ENCODE assay signal across 22 cellular contexts in the genomic region with DNA sequence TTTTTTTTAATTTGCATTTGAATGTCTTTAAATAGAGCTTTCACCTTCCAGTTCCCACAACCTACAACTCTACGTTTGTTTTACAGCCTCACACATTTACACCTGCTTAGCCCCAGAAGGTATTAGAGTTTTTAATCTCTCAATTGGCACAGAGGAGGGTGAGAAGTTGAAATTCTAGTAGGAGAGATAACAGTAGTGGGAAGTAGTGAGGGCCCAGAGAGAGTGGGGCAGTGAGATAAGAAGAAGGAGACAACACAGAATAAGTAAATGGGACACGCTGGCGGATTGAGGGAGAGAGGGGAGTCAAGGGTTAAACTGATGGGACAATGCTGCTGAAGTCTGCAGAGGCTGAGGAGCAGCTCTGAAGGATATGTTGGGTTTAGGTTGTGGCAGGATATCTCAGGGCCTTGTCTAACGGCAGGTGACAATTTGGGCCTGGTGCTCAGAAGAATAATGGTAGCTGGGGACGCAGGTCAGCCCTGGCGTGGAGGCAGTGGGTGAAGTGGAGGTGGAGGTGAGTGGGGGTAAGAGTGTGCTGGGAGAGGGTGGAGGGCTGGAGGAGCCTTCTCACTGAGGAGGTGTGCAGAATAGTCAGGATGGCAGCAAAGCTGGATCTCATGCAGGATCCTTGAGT.
A peak's percentile ranks its signal among the peaks of the same experiment; 100 is the strongest.
DNase-seq lines count a peak whose midpoint lies in the region; ATAC-seq and TF ChIP-seq lines count a peak whose summit lies in the region.
"Had no signal": no experiment of that assay in that cellular context is flagged by ENCODE, and none has a peak within 500 bp of the region (broad histone marks: within the 10 kb centered on the region; RNA-seq: fewer than 3 reads in every experiment).

No MANE protein-coding gene starts in this region.

- CTCF ChIA-PET in PC-9 (lab: Charles Lee), result no interaction called here
- CTCF ChIA-PET in activated CD4-positive, alpha-beta memory T cell treated with anti-CD3 and anti-CD28 coated beads for 36 hours (lab: Charles Lee), result interaction anchor here (1.0 to 2.1 kb wide), 2 partner anchors 67 to 202 kb away, joined by 3 to 7 read pairs; no protein-coding TSS in a partner anchor

- intact Hi-C loops in PC-9 (cut with micrococcal nuclease; ENCODE audit: unreplicated experiment), result no loop called here
- intact Hi-C loops in activated CD4-positive, alpha-beta memory T cell treated with anti-CD3 and anti-CD28 coated beads for 36 hours (cut with micrococcal nuclease), result no loop called here

- H3F3A ChIP-seq in PC-9 (ENCODE audit: insufficient read depth, low read depth), result peaks cover 61% of the 10 kb centered on the region

- DNase-seq in ELF-1 (ENCODE audit: low read depth, low spot score) (peak; percentile 54), PC-9 (no peak), coronary artery (ENCODE audit: low spot score) (peak; percentile 49), DMS153 treated with DMSO at 0.1 percent for 48 hours (lab: John Stamatoyannopoulos, UW; ENCODE audit: unreplicated experiment) (no peak)
- DNase-seq in stimulated activated CD4-positive, alpha-beta T cell treated with anti-CD3 and anti-CD28 coated beads, Interleukin-2, amount 100 ng/mL, for 48 hours, result no peak
- no peak for DNase-seq in activated CD4-positive, alpha-beta memory T cell treated with anti-CD3 and anti-CD28 coated beads for 36 hours
- DNase-seq: CD8-positive, alpha-beta memory T cell; DMS53; IMR-90; NCI-H1105 treated with DMSO at 0.1 percent for 48 hours; NCI-H1694; NCI-H2081; NCI-H2171; NCI-H345; NCI-H524 treated with DMSO at 0.1 percent for 48 hours; SHP77 treated with DMSO at 0.1 percent for 48 hours; SK-N-SH had no signal

- peak overlapping the region in 2 of 3 experiments; percentile 51 to 74 for H3K27ac Mint-ChIP-seq in nephron
- no peak overlapping the region for H3K27ac Mint-ChIP-seq in activated CD4-positive, alpha-beta memory T cell treated with anti-CD3 and anti-CD28 coated beads for 36 hours

- H3K79me2 ChIP-seq in PC-9 (ENCODE audit: low read depth), result no peaks in the 10 kb centered on the region

- ATAC-seq in GM21576 (IDR thresholded peaks at IDR 0.05; ENCODE audit: unreplicated experiment), result no peak

- POLR2A ChIA-PET in PC-9 (lab: Charles Lee; ENCODE audit: unreplicated experiment), result no interaction called here
- POLR2A ChIA-PET in activated CD4-positive, alpha-beta memory T cell treated with anti-CD3 and anti-CD28 coated beads for 36 hours (lab: Charles Lee), result no interaction called here

- H3K4me2 ChIP-seq in PC-9, result 0 out of 2 replicates have a peak overlapping the region, but pooled peaks have one; percentile 1
- H3K4me2 ChIP-seq: SK-N-SH had no signal

- no peaks in the 10 kb centered on the region for H3K36me3 Mint-ChIP-seq in nephron (ENCODE audit: low read depth)
- H3K36me3 Mint-ChIP-seq in activated CD4-positive, alpha-beta memory T cell treated with anti-CD3 and anti-CD28 coated beads for 36 hours, result no peaks in the 10 kb centered on the region
- H3K36me3 Mint-ChIP-seq: CD8-positive, alpha-beta memory T cell had no signal

- no TSS peak for BruUV-seq in PC-9 (replicated peaks; lab: Mats Ljungman, UMichigan)

- H3K9me3 Mint-ChIP-seq in nephron, result peaks cover 3% of the 10 kb centered on the region
- no peaks in the 10 kb centered on the region for H3K9me3 Mint-ChIP-seq in activated CD4-positive, alpha-beta memory T cell treated with anti-CD3 and anti-CD28 coated beads for 36 hours
- H3K9me3 Mint-ChIP-seq: CD8-positive, alpha-beta memory T cell had no signal

- peaks cover 9% of the 10 kb centered on the region for H3K27me3 Mint-ChIP-seq in nephron (ENCODE audit: low read depth)
- H3K27me3 Mint-ChIP-seq in activated CD4-positive, alpha-beta memory T cell treated with anti-CD3 and anti-CD28 coated beads for 36 hours, result peaks cover 1% of the 10 kb centered on the region
- H3K27me3 Mint-ChIP-seq: CD8-positive, alpha-beta memory T cell had no signal

- peaks cover 67% of the 10 kb centered on the region for H3K4me1 ChIP-seq in PC-9 (replicated peaks; ENCODE audit: insufficient read depth)

- H3K36me3 ChIP-seq in PC-9 (ENCODE audit: low read depth), result no peaks in the 10 kb centered on the region
- H3K36me3 ChIP-seq: HAP-1 had no signal

- peak overlapping the region; percentile 96 for H3K27ac ChIP-seq in PC-9
- H3K27ac ChIP-seq in coronary artery, result no peak overlapping the region
- H3K27ac ChIP-seq: C4-2B, RWPE1 had no signal

- H3K4me3 ChIP-seq in PC-9 (no peak overlapping the region), coronary artery (no peak overlapping the region)
- H3K4me3 ChIP-seq: HAP-1 had no signal

- no peaks in the 10 kb centered on the region for H3K9me2 ChIP-seq in PC-9 (ENCODE audit: insufficient read depth)
- H3K9me2 ChIP-seq: SK-N-SH had no signal

- no peak for TF ChIP-seq CTCF in PC-9 (conservative IDR thresholded peaks at IDR 0.05)
- TF ChIP-seq CTCF in coronary artery (IDR thresholded peaks at IDR 0.05), result no peak
- no peak for TF ChIP-seq CTCF in nephron (IDR thresholded peaks at IDR 0.05; ENCODE audit: unreplicated experiment in 3 of 3)

- H3K27me3 ChIP-seq in PC-9 (ENCODE audit: insufficient read depth, low read depth), result no peaks in the 10 kb centered on the region

- no peak overlapping the region for H3K4me3 Mint-ChIP-seq in nephron
- no peak overlapping the region for H3K4me3 Mint-ChIP-seq in activated CD4-positive, alpha-beta memory T cell treated with anti-CD3 and anti-CD28 coated beads for 36 hours
- H3K4me3 Mint-ChIP-seq: CD8-positive, alpha-beta memory T cell had no signal

- H3K9me3 ChIP-seq in PC-9 (ENCODE audit: insufficient read depth, low read depth), result peaks cover 14% of the 10 kb centered on the region
- H3K9me3 ChIP-seq: HAP-1, SK-N-SH had no signal

- no peak overlapping the region for H2AFZ ChIP-seq in PC-9

- no peaks in the 10 kb centered on the region for H4K20me1 ChIP-seq in PC-9 (ENCODE audit: insufficient read depth)

- peaks cover 51% of the 10 kb centered on the region for H3K4me1 Mint-ChIP-seq in nephron
- H3K4me1 Mint-ChIP-seq in activated CD4-positive, alpha-beta memory T cell treated with anti-CD3 and anti-CD28 coated beads for 36 hours (ENCODE audit: low read depth), result no peaks in the 10 kb centered on the region

Comparison
In these comparisons a context has a peak if more than half of its experiments do, and no peak if none do; other contexts are left out.
1. DNase-seq: peak in ELF-1 (single experiment) and coronary artery (single experiment); none in PC-9 (0 of 2), stimulated activated CD4-positive, alpha-beta T cell treated with anti-CD3 and anti-CD28 coated beads, Interleukin-2, amount 100 ng/mL, for 48 hours (0 of 2), activated CD4-positive, alpha-beta memory T cell treated with anti-CD3 and anti-CD28 coated beads for 36 hours (single experiment) and DMS153 treated with DMSO at 0.1 percent for 48 hours (single experiment).